21 cellular contexts compared by ENCODE assay signal in the genomic region with DNA sequence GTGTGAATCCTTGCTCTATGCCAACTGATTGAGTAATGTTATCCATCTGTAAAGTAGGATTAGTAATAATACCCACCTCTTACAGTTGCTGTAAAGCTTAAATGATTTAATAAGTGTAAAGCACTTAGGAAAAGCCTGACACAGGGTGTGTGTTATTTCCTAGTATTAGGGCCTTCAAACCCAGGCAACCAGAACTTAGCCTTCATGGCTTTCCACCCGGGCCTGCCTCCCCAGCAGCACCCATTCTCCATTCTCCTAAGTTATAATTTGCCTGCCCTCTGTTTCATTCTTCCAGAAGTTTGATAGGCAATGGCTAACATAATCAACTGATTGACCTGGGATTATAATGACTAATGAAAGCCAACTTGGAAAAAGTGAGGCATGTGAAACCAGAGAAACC. TPM values are rescaled to one million over a fixed set of nuclear protein-coding genes. Genes with fewer than 3 reads are reported as not detected.
DNase-seq lines count a peak whose midpoint lies in the region; ATAC-seq lines count a peak whose summit lies in the region.
"Had no signal": no experiment of that assay in that cellular context is flagged by ENCODE, and none has a peak within 500 bp of the region (broad histone marks: within the 10 kb centered on the region; RNA-seq: fewer than 3 reads in every experiment).

No MANE protein-coding gene starts in this region.

- H3K9me3 Mint-ChIP-seq in natural killer cell treated with Interleukin-12 subunit alpha and Interleukin-12 subunit beta and Interleukin-15 and Interleukin-18, amount 100 ng/mL, for 72 hours, result peaks cover 7% of the 10 kb centered on the region

- H3K9ac ChIP-seq in Karpas-422 (ENCODE audit: low read length), result no peak overlapping the region
- H3K9ac ChIP-seq: BLaER1 had no signal

- H3K79me2 ChIP-seq in Karpas-422 (ENCODE audit: low read length), result no peaks in the 10 kb centered on the region

- H3K9me3 ChIP-seq in Karpas-422 (ENCODE audit: low read length), result no peaks in the 10 kb centered on the region; the same call in 1 of the 2 replicates
- H3K9me3 ChIP-seq: BE2C had no signal

- no peaks in the 10 kb centered on the region; the same call in 1 of the 2 replicates for H3K36me3 ChIP-seq in Karpas-422 (ENCODE audit: insufficient read depth, low read length)
- H3K36me3 ChIP-seq: BE2C, BLaER1 had no signal

- H4K20me1 ChIP-seq in Karpas-422 (ENCODE audit: insufficient read depth, low read depth, low read length), result no peaks in the 10 kb centered on the region
- H4K20me1 ChIP-seq: BLaER1 had no signal

- no peaks in the 10 kb centered on the region for H3K27me3 ChIP-seq in Karpas-422 (ENCODE audit: low read length)
- H3K27me3 ChIP-seq: BE2C, BLaER1 had no signal

- no peak overlapping the region for H3K4me3 ChIP-seq in Karpas-422 (ENCODE audit: low read length)
- H3K4me3 ChIP-seq: BLaER1 had no signal

- ATAC-seq in esophagus mucosa (peak; percentile 53), HG02885 (IDR thresholded peaks at IDR 0.05; ENCODE audit: poor library complexity, unreplicated experiment) (no peak)
- no peak for ATAC-seq in natural killer cell treated with Interleukin-12 subunit alpha and Interleukin-12 subunit beta and Interleukin-15 and Interleukin-18, amount 100 ng/mL, for 72 hours

- no peaks in the 10 kb centered on the region for H3K27me3 Mint-ChIP-seq in natural killer cell treated with Interleukin-12 subunit alpha and Interleukin-12 subunit beta and Interleukin-15 and Interleukin-18, amount 100 ng/mL, for 72 hours
- H3K27me3 Mint-ChIP-seq: CD4-positive, CD25-positive, alpha-beta regulatory T cell; CD8-positive, alpha-beta memory T cell had no signal

- no peak overlapping the region for H3K4me2 ChIP-seq in Karpas-422 (ENCODE audit: low read depth, low read length, poor library complexity, severe bottlenecking)
- H3K4me2 ChIP-seq: BLaER1 had no signal

- no peak overlapping the region for H3K27ac ChIP-seq in Karpas-422 (ENCODE audit: low read length)
- H3K27ac ChIP-seq: BLaER1 had no signal

- no peaks in the 10 kb centered on the region for H3K9me2 ChIP-seq in Karpas-422 (replicated peaks; ENCODE audit: insufficient read depth, low read length)

- H3K4me1 ChIP-seq in Karpas-422 (ENCODE audit: low read length), result peaks cover 12% of the 10 kb centered on the region
- H3K4me1 ChIP-seq: BE2C had no signal

- no peak overlapping the region for H3K27ac Mint-ChIP-seq in natural killer cell treated with Interleukin-12 subunit alpha and Interleukin-12 subunit beta and Interleukin-15 and Interleukin-18, amount 100 ng/mL, for 72 hours
- H3K27ac Mint-ChIP-seq: CD14-positive monocyte; CD4-positive, alpha-beta memory T cell; CD4-positive, CD25-positive, alpha-beta regulatory T cell; CD8-positive, alpha-beta memory T cell had no signal

- no peaks in the 10 kb centered on the region for H3K4me1 Mint-ChIP-seq in natural killer cell treated with Interleukin-12 subunit alpha and Interleukin-12 subunit beta and Interleukin-15 and Interleukin-18, amount 100 ng/mL, for 72 hours (ENCODE audit: low read depth in 2 of 2)
- H3K4me1 Mint-ChIP-seq: CD14-positive monocyte; CD4-positive, alpha-beta memory T cell; CD4-positive, CD25-positive, alpha-beta regulatory T cell; CD8-positive, alpha-beta memory T cell had no signal

- no peaks in the 10 kb centered on the region for H3K36me3 Mint-ChIP-seq in natural killer cell treated with Interleukin-12 subunit alpha and Interleukin-12 subunit beta and Interleukin-15 and Interleukin-18, amount 100 ng/mL, for 72 hours
- H3K36me3 Mint-ChIP-seq: CD14-positive monocyte; CD4-positive, CD25-positive, alpha-beta regulatory T cell; CD8-positive, alpha-beta memory T cell had no signal

- DNase-seq in NCI-H82 (lab: John Stamatoyannopoulos, UW) (peak; percentile 64), NCI-H82 treated with DMSO at 0.1 percent for 48 hours (lab: John Stamatoyannopoulos, UW; ENCODE audit: unreplicated experiment) (no peak), D341Med (ENCODE audit: low spot score) (peak; percentile 58), Karpas-422 (no peak)
- DNase-seq in natural killer cell treated with Interleukin-12 subunit alpha and Interleukin-12 subunit beta and Interleukin-15 and Interleukin-18, amount 100 ng/mL, for 72 hours (ENCODE audit: low spot score), result no peak
- DNase-seq in activated effector memory CD4-positive, alpha-beta T cell treated with anti-CD3 and anti-CD28 coated beads, Interleukin-2, amount 50 U/mL, for 16 hours, result no peak
- DNase-seq: 8988T; ACHN; BE2C; C1 segment of cervical spinal cord; CD4-positive, alpha-beta memory T cell; CD4-positive, CD25-positive, alpha-beta regulatory T cell; CD8-positive, alpha-beta memory T cell; COR-L47; DMS79 treated with DMSO at 0.1 percent for 48 hours; GF-D8 had no signal

- peak overlapping the region; percentile 74; the same call in 1 of the 2 replicates for H2AFZ ChIP-seq in Karpas-422 (ENCODE audit: low read length)

- H3K4me3 Mint-ChIP-seq in natural killer cell treated with Interleukin-12 subunit alpha and Interleukin-12 subunit beta and Interleukin-15 and Interleukin-18, amount 100 ng/mL, for 72 hours, result no peak overlapping the region
- H3K4me3 Mint-ChIP-seq: CD14-positive monocyte; CD4-positive, alpha-beta memory T cell; CD4-positive, CD25-positive, alpha-beta regulatory T cell; CD8-positive, alpha-beta memory T cell had no signal

RNA-seq across cellular contexts. Expression of gene PDZRN4, which starts 20.4 kb away (rescaled TPM):
- total RNA-seq in Karpas-422 (2014; rRNA removed; shearing (Covaris generic); ENCODE audit: low replicate concordance), result 2.4 and 3.6 TPM in 2 replicates
- 0.24 TPM for total RNA-seq in esophagus mucosa
- not detected for total RNA-seq in natural killer cell treated with Interleukin-12 subunit alpha and Interleukin-12 subunit beta and Interleukin-15 and Interleukin-18, amount 100 ng/mL, for 72 hours
- total RNA-seq: A673; CD4-positive, alpha-beta memory T cell; CD4-positive, CD25-positive, alpha-beta regulatory T cell; CD8-positive, alpha-beta memory T cell had no signal

Comparison
In these comparisons a context has a peak if more than half of its experiments do, and no peak if none do; other contexts are left out.
1. DNase-seq: peak in NCI-H82 (single experiment) and D341Med (single experiment); none in NCI-H82 treated with DMSO at 0.1 percent for 48 hours (single experiment), Karpas-422 (single experiment), natural killer cell treated with Interleukin-12 subunit alpha and Interleukin-12 subunit beta and Interleukin-15 and Interleukin-18, amount 100 ng/mL, for 72 hours (single experiment) and activated effector memory CD4-positive, alpha-beta T cell treated with anti-CD3 and anti-CD28 coated beads, Interleukin-2, amount 50 U/mL, for 16 hours (single experiment).